ENCODE assay signal across 13 cellular contexts in genomic region chr6:96611342-96611964, GRCh38. TPM values are rescaled to one million over a fixed set of nuclear protein-coding genes. Genes with fewer than 3 reads are reported as not detected.
A peak's percentile ranks its signal among the peaks of the same experiment; 100 is the strongest.
DNase-seq lines count a peak whose midpoint lies in the region; ATAC-seq and TF ChIP-seq lines count a peak whose summit lies in the region.
"Had no signal": no experiment of that assay in that cellular context is flagged by ENCODE, and none has a peak within 500 bp of the region (broad histone marks: within the 10 kb centered on the region; RNA-seq: fewer than 3 reads in every experiment).

No MANE protein-coding gene starts in this region.

- H3K9me3 Mint-ChIP-seq in memory B cell (no peaks in the 10 kb centered on the region), GM23338 (no peaks in the 10 kb centered on the region)
- H3K9me3 Mint-ChIP-seq: activated naive CD8-positive, alpha-beta T cell treated with anti-CD3 and anti-CD28 coated beads, Interleukin-2, amount 10 ng/mL, durations not matched to agents 7 days and 5 days had no signal

- no peak overlapping the region for H3K27ac ChIP-seq in GM23338 (ENCODE audit: low read depth)
- H3K27ac ChIP-seq in lower lobe of right lung: no peak overlapping the region
- H3K27ac ChIP-seq: epithelial cell of prostate had no signal

- ATAC-seq in GM19035 (IDR thresholded peaks at IDR 0.05; ENCODE audit: unreplicated experiment) (peak; percentile 77), HG02623 (IDR thresholded peaks at IDR 0.05; ENCODE audit: unreplicated experiment) (peak; percentile 74), HG03469 (IDR thresholded peaks at IDR 0.05; ENCODE audit: unreplicated experiment) (peak; percentile 52), memory B cell (ENCODE audit: low read depth) (peak; percentile 71), GM23338 (no peak), lower lobe of right lung (no peak)
- ATAC-seq: left cardiac atrium had no signal

- H3K79me2 ChIP-seq in GM23338 (replicated peaks; ENCODE audit: insufficient read depth): no peaks in the 10 kb centered on the region

- no peaks in the 10 kb centered on the region for H3F3A ChIP-seq in GM23338 (replicated peaks; ENCODE audit: low read depth)

- H2AFZ ChIP-seq in GM23338: no peak overlapping the region

- H3K4me1 ChIP-seq in GM23338 (ENCODE audit: insufficient read depth) (peaks cover 10% of the 10 kb centered on the region; the same call in 1 of the 2 replicates), lower lobe of right lung (no peaks in the 10 kb centered on the region)

- intact Hi-C loops in lower lobe of right lung (cut with DNase I): no loop called here

- no peak overlapping the region for H3K4me2 ChIP-seq in GM23338

- TF ChIP-seq CTCF in GM23338 (conservative IDR thresholded peaks at IDR 0.05; ENCODE audit: low read depth in 2 of 2): no peak
- no peak for TF ChIP-seq CTCF in lower lobe of right lung (IDR thresholded peaks at IDR 0.05)

- H3K27me3 Mint-ChIP-seq in memory B cell: no peaks in the 10 kb centered on the region
- no peaks in the 10 kb centered on the region for H3K27me3 Mint-ChIP-seq in GM23338 (ENCODE audit: insufficient read depth, low read depth, poor library complexity)

- H3K9me3 ChIP-seq in lower lobe of right lung: no peaks in the 10 kb centered on the region

- H3K27me3 ChIP-seq in GM23338 (ENCODE audit: insufficient read depth) (no peaks in the 10 kb centered on the region), lower lobe of right lung (ENCODE audit: low read depth) (no peaks in the 10 kb centered on the region)

- H3K4me3 Mint-ChIP-seq in memory B cell (no peak overlapping the region), GM23338 (no peak overlapping the region)
- H3K4me3 Mint-ChIP-seq: activated naive CD8-positive, alpha-beta T cell treated with anti-CD3 and anti-CD28 coated beads, Interleukin-2, amount 10 ng/mL, durations not matched to agents 7 days and 5 days had no signal

- 0 out of 2 replicates have a peak, but pooled peaks cover 4% of the 10 kb centered on the region for H3K9me2 ChIP-seq in GM23338 (ENCODE audit: insufficient read depth)

- H3K27ac Mint-ChIP-seq in memory B cell: no peak overlapping the region
- H3K27ac Mint-ChIP-seq in GM23338: no peak overlapping the region
- H3K27ac Mint-ChIP-seq: activated naive CD8-positive, alpha-beta T cell treated with anti-CD3 and anti-CD28 coated beads, Interleukin-2, amount 10 ng/mL, durations not matched to agents 7 days and 5 days had no signal

- peaks cover 20% of the 10 kb centered on the region for H3K4me1 Mint-ChIP-seq in memory B cell
- H3K4me1 Mint-ChIP-seq in GM23338: peaks cover 15% of the 10 kb centered on the region
- H3K4me1 Mint-ChIP-seq: activated naive CD8-positive, alpha-beta T cell treated with anti-CD3 and anti-CD28 coated beads, Interleukin-2, amount 10 ng/mL, durations not matched to agents 7 days and 5 days had no signal

- H3K36me3 Mint-ChIP-seq in memory B cell (no peaks in the 10 kb centered on the region), GM23338 (ENCODE audit: low read depth) (no peaks in the 10 kb centered on the region)
- H3K36me3 Mint-ChIP-seq: activated naive CD8-positive, alpha-beta T cell treated with anti-CD3 and anti-CD28 coated beads, Interleukin-2, amount 10 ng/mL, durations not matched to agents 7 days and 5 days had no signal

- no peaks in the 10 kb centered on the region for H4K20me1 ChIP-seq in GM23338 (replicated peaks; ENCODE audit: insufficient read depth)

- DNase-seq in memory B cell (ENCODE audit: low spot score in 2 of 2) (no peak), NCI-H2107 treated with DMSO at 0.1 percent for 48 hours (lab: John Stamatoyannopoulos, UW; ENCODE audit: unreplicated experiment) (no peak), GM23338 (ENCODE audit: low spot score) (no peak), lower lobe of right lung (no peak), T-helper 1 cell (no peak)
- DNase-seq: activated naive CD8-positive, alpha-beta T cell treated with anti-CD3 and anti-CD28 coated beads, Interleukin-2, amount 10 ng/mL, durations not matched to agents 7 days and 5 days; EL; left cardiac atrium had no signal

- H3K4me3 ChIP-seq in GM23338 (no peak overlapping the region), lower lobe of right lung (no peak overlapping the region)

- no peaks in the 10 kb centered on the region for H3K36me3 ChIP-seq in GM23338 (ENCODE audit: insufficient read depth)
- H3K36me3 ChIP-seq in lower lobe of right lung: no peaks in the 10 kb centered on the region

TF ChIP-seq in GM23338, 12 proteins besides CTCF, POLR2A, EP300 and RAD21 (continues in another document):
- no peak for TF ChIP-seq ZNF331 (CRISPR knock-in tag; IDR thresholded peaks at IDR 0.05; ENCODE audit: low read depth)
- TF ChIP-seq ETS1 (IDR thresholded peaks at IDR 0.05): no peak
- TF ChIP-seq EZH2phosphoT487 (IDR thresholded peaks at IDR 0.05; ENCODE audit: unreplicated experiment): no peak
- no peak for TF ChIP-seq POLR2AphosphoS5 (IDR thresholded peaks at IDR 0.05; ENCODE audit: low read depth)
- TF ChIP-seq ZNF114 (CRISPR knock-in tag; IDR thresholded peaks at IDR 0.05): no peak
- TF ChIP-seq STAT1 (IDR thresholded peaks at IDR 0.05; ENCODE audit: unreplicated experiment): no peak
- no peak for TF ChIP-seq REST (IDR thresholded peaks at IDR 0.05; ENCODE audit: unreplicated experiment)
- no peak for TF ChIP-seq CREB1 (CRISPR knock-in tag; IDR thresholded peaks at IDR 0.05; ENCODE audit: low read depth)
- no peak for TF ChIP-seq NANOG (IDR thresholded peaks at IDR 0.05; ENCODE audit: borderline replicate concordance)
- no peak for TF ChIP-seq JUNB (IDR thresholded peaks at IDR 0.05; ENCODE audit: unreplicated experiment)

RNA-seq across cellular contexts. Expression of gene FHL5, which starts 48.5 kb away (rescaled TPM):
- total RNA-seq in GM23338 (2014; rRNA removed; shearing (Covaris generic)): not detected in 2 replicates
- not detected in 2 replicates for polyA plus RNA-seq in GM23338 (2016; fragmentation: Nextera tagmentation; extraction: Ambion mirVana)
- total RNA-seq in lower lobe of right lung: 23.7 TPM
- total RNA-seq: activated naive CD8-positive, alpha-beta T cell treated with anti-CD3 and anti-CD28 coated beads, Interleukin-2, amount 10 ng/mL, durations not matched to agents 7 days and 5 days; pulmonary artery endothelial cell had no signal

Comparison
In these comparisons a context has a peak if more than half of its experiments do, and no peak if none do; other contexts are left out.
1. ATAC-seq: peak in GM19035 (single experiment), HG02623 (single experiment), HG03469 (single experiment) and memory B cell (single experiment); none in GM23338 (single experiment) and lower lobe of right lung (0 of 2).
2. RNA of gene FHL5, which starts 48.5 kb away (total RNA-seq): 23.7 TPM in lower lobe of right lung (single experiment); not detected in GM23338; every median in the first group is over 10 times any median in the second.